In genomic region chr12:99454539-99455172, GRCh38 we compare ENCODE assay signal across 18 cellular contexts.
DNase-seq lines count a peak whose midpoint lies in the region; ATAC-seq, FAIRE-seq and TF ChIP-seq lines count a peak whose summit lies in the region.
"Had no signal": no experiment of that assay in that cellular context is flagged by ENCODE, and none has a peak within 500 bp of the region (broad histone marks: within the 10 kb centered on the region; RNA-seq: fewer than 3 reads in every experiment).

No MANE protein-coding gene starts in this region.

- CTCF ChIA-PET in HEK293T (lab: Yijun Ruan, JAX) = no interaction called here

- H3K4me1 ChIP-seq in adipocyte (ENCODE audit: control insufficient read depth, insufficient read depth, low read length) = peaks cover 24% of the 10 kb centered on the region

- no peaks in the 10 kb centered on the region for H3K36me3 ChIP-seq in adipocyte (ENCODE audit: control insufficient read depth, insufficient read depth, low read length, severe bottlenecking)

- peak; percentile 31 for ATAC-seq in GM21390 (IDR thresholded peaks at IDR 0.05; ENCODE audit: unreplicated experiment)
- peak; percentile 27 for ATAC-seq in HG03103 (IDR thresholded peaks at IDR 0.05; ENCODE audit: low read depth, unreplicated experiment)
- no peak for ATAC-seq in GM18505 (IDR thresholded peaks at IDR 0.05; ENCODE audit: unreplicated experiment)
- ATAC-seq: activated naive CD4-positive, alpha-beta T cell treated with anti-CD3 and anti-CD28 coated beads, Interleukin-2, amount 50 U/mL, for 72 hours; left ventricle myocardium superior; naive thymus-derived CD4-positive, alpha-beta T cell had no signal

- POLR2A ChIA-PET in HEK293T (lab: Yijun Ruan, JAX) = no interaction called here

- H3K4me3 ChIP-seq in adipocyte (ENCODE audit: low read length) = no peak overlapping the region

- DNase-seq in GM12892 (ENCODE audit: insufficient read length) = no peak
- peak; percentile 24 for DNase-seq in adipocyte (ENCODE audit: low read depth)
- DNase-seq in H54 (ENCODE audit: insufficient read length, low spot score) = no peak
- no peak for DNase-seq in iPS-NIHi11 (ENCODE audit: low spot score)
- DNase-seq in HEK293T (ENCODE audit: extremely low spot score) = no peak
- DNase-seq: DMS 273 treated with DMSO at 0.1 percent for 48 hours; erythroblast; left ventricle myocardium superior; naive thymus-derived CD4-positive, alpha-beta T cell; NCI-H1930; NCI-H526 treated with DMSO at 0.1 percent for 48 hours; SHP77; stimulated activated CD4-positive, alpha-beta T cell treated with anti-CD3 and anti-CD28 coated beads, Interleukin-2, amount 100 ng/mL, for 48 hours had no signal

- FAIRE-seq in GM12892 (lab: Jason Lieb, UNC) (peak; percentile 79), H54 (lab: Jason Lieb, UNC) (no peak)

- peaks cover 6% of the 10 kb centered on the region for H3K9me3 ChIP-seq in adipocyte (ENCODE audit: control insufficient read depth, low read length)

- H3K9ac ChIP-seq in adipocyte (ENCODE audit: low read length) = no peak overlapping the region
- H3K9ac ChIP-seq: KMS-11 had no signal

- no peak for TF ChIP-seq POLR2A in GM12892 (IDR thresholded peaks at IDR 0.05; ENCODE audit: low read depth, low read length)
- no peak for TF ChIP-seq POLR2A in GM18505 (IDR thresholded peaks at IDR 0.05; ENCODE audit: borderline replicate concordance, extremely low read depth, insufficient read depth, insufficient read length)
- no peak for TF ChIP-seq POLR2A in H54 (IDR thresholded peaks at IDR 0.05; ENCODE audit: low read depth, low read length)

- no peaks in the 10 kb centered on the region for H3K27me3 ChIP-seq in adipocyte (replicated peaks; ENCODE audit: control insufficient read depth, insufficient read depth, low read length)

TF ChIP-seq in HEK293T, 16 proteins besides CTCF, POLR2A, EP300 and RAD21:
- TF ChIP-seq ELF4 (IDR thresholded peaks at IDR 0.05) (no peak), L3MBTL2 (conservative IDR thresholded peaks at IDR 0.05) (no peak), FOXA1 (IDR thresholded peaks at IDR 0.05) (no peak), LEF1 (IDR thresholded peaks at IDR 0.05; ENCODE audit: borderline replicate concordance) (no peak)
